ENCODE assay signal across 19 cellular contexts in the genomic region with DNA sequence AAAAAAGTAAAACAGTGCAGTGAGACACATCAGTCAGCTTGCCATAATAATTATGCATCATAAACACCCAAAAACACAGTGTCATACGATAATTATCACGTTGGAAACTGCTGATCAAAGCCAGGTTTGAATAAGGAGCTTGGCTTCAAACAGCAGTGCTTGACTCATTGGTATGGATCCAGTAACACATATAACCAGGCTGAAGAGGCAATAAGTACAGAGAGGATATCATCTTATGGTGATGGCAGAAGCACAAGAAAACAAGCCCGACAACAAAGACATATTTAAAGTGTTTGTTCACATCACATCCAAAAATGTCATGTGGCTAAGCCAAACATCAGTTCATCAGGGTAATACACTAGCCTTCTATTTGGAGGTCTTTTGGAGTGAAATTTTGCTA.
"Had no signal": no experiment of that assay in that cellular context is flagged by ENCODE, and none has a peak within 500 bp of the region (broad histone marks: within the 10 kb centered on the region; RNA-seq: fewer than 3 reads in every experiment).

No MANE protein-coding gene starts in this region.

- ATAC-seq: activated CD4-positive, CD25-positive, alpha-beta regulatory T cell treated with anti-CD3 and anti-CD28 coated beads, Interleukin-2, amount 50 U/mL, for 24 hours; activated CD8-positive, alpha-beta T cell treated with anti-CD3 and anti-CD28 coated beads for 36 hours had no signal

- DNase-seq: activated CD4-positive, alpha-beta T cell treated with anti-CD3 and anti-CD28 coated beads for 4 hours; activated CD8-positive, alpha-beta memory T cell treated with anti-CD3 and anti-CD28 coated beads, Interleukin-2, amount 50 U/mL, for 48 hours; activated CD8-positive, alpha-beta T cell treated with anti-CD3 and anti-CD28 coated beads for 36 hours; activated gamma-delta T cell; activated naive CD4-positive, alpha-beta T cell treated with anti-CD3 and anti-CD28 coated beads for 36 hours; activated naive CD8-positive, alpha-beta T cell treated with anti-CD3 and anti-CD28 coated beads for 36 hours; activated T-cell treated with anti-CD3 and anti-CD28 coated beads, Interleukin-2, amount 50 U/mL, for 1 hour; brain microvascular endothelial cell; cerebellar nuclear complex; IMR-90; Kasumi-1; KBM-7; NCI-H1694; NCI-H2029; NCI-H2107; NCI-H526; PC-9; SHP77 treated with DMSO at 0.1 percent for 48 hours had no signal
